ENCODE assay signal across 23 cellular contexts in the genomic region with DNA sequence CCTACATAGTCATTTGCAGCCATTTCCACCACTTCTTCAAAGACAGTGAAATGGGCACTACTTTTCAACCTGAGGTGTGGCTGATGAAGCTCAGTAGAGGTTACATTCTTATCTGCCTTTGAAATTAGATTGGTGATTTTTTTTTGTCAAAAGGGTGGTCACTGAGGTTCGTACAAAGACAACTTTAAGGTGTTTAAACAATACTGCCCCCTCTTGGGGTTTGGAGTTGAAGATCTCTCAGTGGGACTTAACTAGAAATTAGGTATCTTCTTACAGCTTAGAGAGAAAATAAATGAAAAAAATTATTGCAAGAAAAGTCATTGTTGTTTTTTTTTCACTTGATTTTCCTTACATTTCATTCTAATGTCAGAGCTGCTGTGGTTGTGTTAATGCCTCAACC.
"Had no signal": no experiment of that assay in that cellular context is flagged by ENCODE, and none has a peak within 500 bp of the region (broad histone marks: within the 10 kb centered on the region; RNA-seq: fewer than 3 reads in every experiment).

No MANE protein-coding gene starts in this region.

- H3K9me3 ChIP-seq: breast epithelium, left lung, testis had no signal

- H3K27ac ChIP-seq: breast epithelium, left lung, sigmoid colon, testis had no signal

- H3K27me3 ChIP-seq: breast epithelium, left lung, sigmoid colon, testis had no signal

- H3K36me3 ChIP-seq: breast epithelium, left lung, sigmoid colon had no signal

- ATAC-seq: activated CD4-positive, alpha-beta T cell treated with anti-CD3 and anti-CD28 coated beads for 36 hours; activated T-cell treated with anti-CD3 and anti-CD28 coated beads, Interleukin-2, amount 50 U/mL, for 4 hours; left lung; naive thymus-derived CD8-positive, alpha-beta T cell; stimulated activated naive B cell treated with anti-CD40 and anti-IgM and Interleukin-4, amounts not matched to agents 10 μg/mL and 1 μg/mL and 100 μg/mL, for 72 hours; T-helper 17 cell had no signal

- DNase-seq: activated B cell treated with CpG ODN at 0.5 μM for 24 hours; activated CD4-positive, alpha-beta T cell treated with anti-CD3 and anti-CD28 coated beads for 36 hours; activated CD4-positive, alpha-beta T cell treated with anti-CD3 and anti-CD28 coated beads, Interleukin-2, amount 50 U/mL, for 48 hours; activated CD8-positive, alpha-beta memory T cell treated with anti-CD3 and anti-CD28 coated beads, Interleukin-2, amount 50 U/mL, for 48 hours; activated naive CD4-positive, alpha-beta T cell; activated T-cell treated with anti-CD3 and anti-CD28 coated beads, Interleukin-2, amount 50 U/mL, for 4 hours; cortex of kidney; erythroblast; foreskin fibroblast; kidney glomerular epithelial cell; left lung; naive thymus-derived CD8-positive, alpha-beta T cell; retina; sigmoid colon; stimulated activated CD4-positive, alpha-beta T cell treated with anti-CD3 and anti-CD28 coated beads, Interleukin-15, amount 100 ng/mL, for 24 hours; stimulated activated CD8-positive, alpha-beta memory T cell treated with anti-CD3 and anti-CD28 coated beads, Interleukin-4, amount 100 ng/mL, for 48 hours; stimulated activated naive B cell treated with anti-CD40 and anti-IgM and Interleukin-4, amounts not matched to agents 10 μg/mL and 1 μg/mL and 100 μg/mL, for 72 hours; T-helper 17 cell; testis; trophoblast cell had no signal

- H3K4me1 ChIP-seq: breast epithelium, left lung had no signal

- H3K4me3 ChIP-seq: breast epithelium, left lung, lung, sigmoid colon, smooth muscle cell, testis had no signal
